In genomic region chr3:32194653-32195052, GRCh38 we compare ENCODE assay signal across 1 cellular context.
TF ChIP-seq lines count a peak whose summit lies in the region.

No MANE protein-coding gene starts in this region.

TF ChIP-seq in H1, 55 proteins besides CTCF, POLR2A, EP300 and RAD21 (continued from another document):
- TF ChIP-seq, protein P1, sequence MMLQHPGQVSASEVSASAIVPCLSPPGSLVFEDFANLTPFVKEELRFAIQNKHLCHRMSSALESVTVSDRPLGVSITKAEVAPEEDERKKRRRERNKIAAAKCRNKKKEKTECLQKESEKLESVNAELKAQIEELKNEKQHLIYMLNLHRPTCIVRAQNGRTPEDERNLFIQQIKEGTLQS (IDR thresholded peaks at IDR 0.05; ENCODE audit: insufficient read depth, low read depth, low read length), result no peak
- no peak for TF ChIP-seq GABPA (IDR thresholded peaks at IDR 0.05; ENCODE audit: borderline replicate concordance, insufficient read depth, low read length)
